ENCODE assay signal across 15 cellular contexts in the genomic region with DNA sequence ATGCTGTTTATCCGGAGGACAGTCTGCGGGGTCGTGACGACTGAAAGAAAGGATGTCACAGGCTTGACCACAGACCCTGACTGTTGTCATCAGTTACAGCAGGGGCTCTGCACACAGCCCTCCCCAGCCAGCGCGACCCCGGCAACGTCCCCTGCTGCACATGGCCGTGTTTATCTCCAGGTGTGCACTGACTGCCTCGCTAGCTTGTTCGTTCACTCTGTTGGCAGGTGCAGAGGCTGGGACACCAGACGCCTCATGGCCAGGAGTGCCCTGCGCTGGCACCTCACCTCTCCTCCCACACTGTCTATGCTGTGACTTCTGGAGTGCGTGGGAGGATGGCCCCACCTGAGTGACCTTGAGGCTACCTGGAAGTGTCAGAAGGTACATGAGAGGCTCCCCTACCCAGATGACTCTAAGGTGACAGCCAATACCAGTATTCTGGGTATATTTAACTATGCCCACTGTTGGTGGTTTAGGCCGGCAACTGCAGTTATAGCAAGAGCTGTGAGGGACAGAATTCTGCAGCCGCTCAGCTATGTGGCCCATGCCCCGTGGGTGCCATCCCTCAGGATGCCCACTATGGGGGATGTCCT. TPM values are rescaled to one million over a fixed set of nuclear protein-coding genes. Genes with fewer than 3 reads are reported as not detected.
DNase-seq lines count a peak whose midpoint lies in the region; ATAC-seq and TF ChIP-seq lines count a peak whose summit lies in the region.
"Had no signal": no experiment of that assay in that cellular context is flagged by ENCODE, and none has a peak within 500 bp of the region (broad histone marks: within the 10 kb centered on the region; RNA-seq: fewer than 3 reads in every experiment).

No MANE protein-coding gene starts in this region.

- no peak overlapping the region for H3K4me3 Mint-ChIP-seq in stimulated activated naive CD8-positive, alpha-beta T cell treated with anti-CD3 and anti-CD28 coated beads, Interleukin-15, amount 100 ng/mL, for 72 hours
- H3K4me3 Mint-ChIP-seq in WTC11, result no peak overlapping the region
- H3K4me3 Mint-ChIP-seq in activated CD8-positive, alpha-beta memory T cell treated with anti-CD3 and anti-CD28 coated beads, Interleukin-2, amount 10 ng/mL, durations not matched to agents 7 days and 5 days, result no peak overlapping the region
- H3K4me3 Mint-ChIP-seq: stimulated activated naive B cell treated with anti-CD40 and anti-IgM and Interleukin-4, amounts not matched to agents 10 μg/mL and 1 μg/mL and 100 μg/mL, for 72 hours had no signal

- H4K12ac ChIP-seq in trophoblast cell (ENCODE audit: low read depth, low read length), result no peak overlapping the region

- no peak overlapping the region for H2BK12ac ChIP-seq in trophoblast cell (ENCODE audit: low read length)

- no peaks in the 10 kb centered on the region for H3K4me1 ChIP-seq in cardiac muscle cell (ENCODE audit: low read depth)
- H3K4me1 ChIP-seq in trophoblast cell (ENCODE audit: control insufficient read depth in 1 of 2, insufficient read depth in 2 of 2, low read length in 2 of 2), result peaks cover 0 to 4% of the 10 kb centered on the region in 2 experiments

- H3K23ac ChIP-seq in trophoblast cell (ENCODE audit: low read length), result no peak overlapping the region

- H3K9me3 ChIP-seq in cardiac muscle cell (ENCODE audit: low read depth) (no peaks in the 10 kb centered on the region), trophoblast cell (ENCODE audit: insufficient read depth, low read depth, low read length) (peaks cover 3% of the 10 kb centered on the region)
- H3K9me3 ChIP-seq: mucosa of descending colon had no signal

- peak overlapping the region; percentile 17 for H2AFZ ChIP-seq in trophoblast cell (ENCODE audit: insufficient read depth, low read length, poor library complexity)

- POLR2A ChIA-PET in WTC11 (lab: Charles Lee), result no interaction called here

- H3K9ac ChIP-seq in trophoblast cell (ENCODE audit: low read length), result no peak overlapping the region

- H3K4ac ChIP-seq in trophoblast cell (ENCODE audit: low read depth, low read length), result no peak overlapping the region

- H3K9me3 Mint-ChIP-seq in stimulated activated naive CD8-positive, alpha-beta T cell treated with anti-CD3 and anti-CD28 coated beads, Interleukin-15, amount 100 ng/mL, for 72 hours, result no peaks in the 10 kb centered on the region
- H3K9me3 Mint-ChIP-seq in WTC11, result no peaks in the 10 kb centered on the region
- no peaks in the 10 kb centered on the region for H3K9me3 Mint-ChIP-seq in activated CD8-positive, alpha-beta memory T cell treated with anti-CD3 and anti-CD28 coated beads, Interleukin-2, amount 10 ng/mL, durations not matched to agents 7 days and 5 days (ENCODE audit: low read depth)
- H3K9me3 Mint-ChIP-seq: stimulated activated naive B cell treated with anti-CD40 and anti-IgM and Interleukin-4, amounts not matched to agents 10 μg/mL and 1 μg/mL and 100 μg/mL, for 72 hours had no signal

- H3K18ac ChIP-seq in trophoblast cell (ENCODE audit: low read length), result no peak overlapping the region

- peaks cover 34% of the 10 kb centered on the region for H3K36me3 Mint-ChIP-seq in WTC11
- peaks cover 17% of the 10 kb centered on the region for H3K36me3 Mint-ChIP-seq in activated CD8-positive, alpha-beta memory T cell treated with anti-CD3 and anti-CD28 coated beads, Interleukin-2, amount 10 ng/mL, durations not matched to agents 7 days and 5 days

- no peaks in the 10 kb centered on the region for H3K27me3 Mint-ChIP-seq in stimulated activated naive CD8-positive, alpha-beta T cell treated with anti-CD3 and anti-CD28 coated beads, Interleukin-15, amount 100 ng/mL, for 72 hours
- H3K27me3 Mint-ChIP-seq in WTC11 (ENCODE audit: low read depth), result no peaks in the 10 kb centered on the region
- no peaks in the 10 kb centered on the region for H3K27me3 Mint-ChIP-seq in activated CD8-positive, alpha-beta memory T cell treated with anti-CD3 and anti-CD28 coated beads, Interleukin-2, amount 10 ng/mL, durations not matched to agents 7 days and 5 days
- H3K27me3 Mint-ChIP-seq: stimulated activated naive B cell treated with anti-CD40 and anti-IgM and Interleukin-4, amounts not matched to agents 10 μg/mL and 1 μg/mL and 100 μg/mL, for 72 hours had no signal

- no peak overlapping the region for H2AK5ac ChIP-seq in trophoblast cell (ENCODE audit: low read length)

- H3K4me2 ChIP-seq in trophoblast cell (ENCODE audit: low read length), result no peak overlapping the region

- no peak for DNase-seq in stimulated activated naive CD8-positive, alpha-beta T cell treated with anti-CD3 and anti-CD28 coated beads, Interleukin-15, Interleukin-2, amounts not matched to agents 100 U/mL and 50 U/mL, for 24 hours
- DNase-seq in stimulated activated naive CD8-positive, alpha-beta T cell treated with anti-CD3 and anti-CD28 coated beads, Interleukin-15, amount 100 ng/mL, for 72 hours, result no peak
- no peak for DNase-seq in cardiac muscle cell (ENCODE audit: low read depth in 1 of 2, low spot score in 1 of 2)
- no peak for DNase-seq in trophoblast cell
- no peak for DNase-seq in WTC11 (ENCODE audit: low spot score)
- DNase-seq in activated CD8-positive, alpha-beta memory T cell treated with anti-CD3 and anti-CD28 coated beads, Interleukin-2, amount 10 ng/mL, durations not matched to agents 7 days and 5 days, result no peak
- no peak for DNase-seq in NCI-H1105 (lab: John Stamatoyannopoulos, UW)
- DNase-seq: ACHN; activated CD4-positive, CD25-positive, alpha-beta regulatory T cell treated with anti-CD3 and anti-CD28 coated beads, Interleukin-2, amount 50 U/mL, for 72 hours; activated T-cell treated with anti-CD3 and anti-CD28 coated beads for 4 hours; NCI-H1092; NCI-H226; stimulated activated naive B cell treated with anti-CD40 and anti-IgM and Interleukin-4, amounts not matched to agents 10 μg/mL and 1 μg/mL and 100 μg/mL, for 72 hours had no signal

- no peaks in the 10 kb centered on the region for H3K79me1 ChIP-seq in trophoblast cell (ENCODE audit: low read length)

- CTCF ChIA-PET in WTC11 (lab: Charles Lee), result interaction anchor here (1.5 to 1.9 kb wide), 2 partner anchors 47 to 111 kb away, joined by 7 to 10 read pairs; no protein-coding TSS in a partner anchor
- CTCF ChIA-PET in activated CD8-positive, alpha-beta memory T cell treated with anti-CD3 and anti-CD28 coated beads, Interleukin-2, amount 10 ng/mL, durations not matched to agents 7 days and 5 days (lab: Charles Lee), result no interaction called here

- TF ChIP-seq CTCF in cardiac muscle cell (IDR thresholded peaks at IDR 0.05; ENCODE audit: low read depth, low read length) (no peak), WTC11 (IDR thresholded peaks at IDR 0.05) (no peak)

- ATAC-seq in stimulated activated naive CD8-positive, alpha-beta T cell treated with anti-CD3 and anti-CD28 coated beads, Interleukin-15, Interleukin-2, amounts not matched to agents 100 U/mL and 50 U/mL, for 24 hours, result peak; percentile 38
- no peak for ATAC-seq in stimulated activated naive CD8-positive, alpha-beta T cell treated with anti-CD3 and anti-CD28 coated beads, Interleukin-15, amount 100 ng/mL, for 72 hours
- ATAC-seq in WTC11 (no peak), GM18858 (IDR thresholded peaks at IDR 0.05; ENCODE audit: unreplicated experiment) (no peak)
- no peak for ATAC-seq in activated CD8-positive, alpha-beta memory T cell treated with anti-CD3 and anti-CD28 coated beads, Interleukin-2, amount 10 ng/mL, durations not matched to agents 7 days and 5 days
- ATAC-seq: stimulated activated naive B cell treated with anti-CD40 and anti-IgM and Interleukin-4, amounts not matched to agents 10 μg/mL and 1 μg/mL and 100 μg/mL, for 72 hours had no signal

- no peak overlapping the region for H4K91ac ChIP-seq in trophoblast cell (ENCODE audit: low read depth, low read length)

- H3K27ac ChIP-seq in cardiac muscle cell, result peak overlapping the region; percentile 28
- H3K27ac ChIP-seq in trophoblast cell (ENCODE audit: low read depth, low read length), result no peak overlapping the region

- H3K14ac ChIP-seq in trophoblast cell (ENCODE audit: low read length), result no peak overlapping the region

- H3K79me2 ChIP-seq in trophoblast cell (ENCODE audit: control insufficient read depth, insufficient read depth, low read length, poor library complexity), result no peaks in the 10 kb centered on the region

- H3K27ac Mint-ChIP-seq in stimulated activated naive CD8-positive, alpha-beta T cell treated with anti-CD3 and anti-CD28 coated beads, Interleukin-15, amount 100 ng/mL, for 72 hours, result peak overlapping the region in 1 of 2 donors; percentile 42
- no peak overlapping the region for H3K27ac Mint-ChIP-seq in WTC11
- H3K27ac Mint-ChIP-seq in activated CD8-positive, alpha-beta memory T cell treated with anti-CD3 and anti-CD28 coated beads, Interleukin-2, amount 10 ng/mL, durations not matched to agents 7 days and 5 days, result no peak overlapping the region

- H4K8ac ChIP-seq in trophoblast cell (ENCODE audit: low read depth, low read length), result no peak overlapping the region

- WGBS in trophoblast cell (ENCODE audit: extremely low coverage, insufficient coverage, insufficient read length), result no CpG with 5 or more reads among the region's 17 CpGs

- no peak overlapping the region for H2BK120ac ChIP-seq in trophoblast cell (ENCODE audit: insufficient read depth, low read length, poor library complexity)

- H3K36me3 ChIP-seq in cardiac muscle cell (peaks cover 43% of the 10 kb centered on the region), trophoblast cell (ENCODE audit: control insufficient read depth in 1 of 2, insufficient read depth in 2 of 2, low read length in 2 of 2) (peaks cover 40 to 46% of the 10 kb centered on the region in 2 experiments)

- H2BK5ac ChIP-seq in trophoblast cell (ENCODE audit: low read depth, low read length, poor library complexity), result no peak overlapping the region

- H3K4me1 Mint-ChIP-seq in stimulated activated naive CD8-positive, alpha-beta T cell treated with anti-CD3 and anti-CD28 coated beads, Interleukin-15, amount 100 ng/mL, for 72 hours, result peaks cover 13% of the 10 kb centered on the region
- H3K4me1 Mint-ChIP-seq in WTC11, result peaks cover 5% of the 10 kb centered on the region
- no peaks in the 10 kb centered on the region for H3K4me1 Mint-ChIP-seq in activated CD8-positive, alpha-beta memory T cell treated with anti-CD3 and anti-CD28 coated beads, Interleukin-2, amount 10 ng/mL, durations not matched to agents 7 days and 5 days

- H3K4me3 ChIP-seq in cardiac muscle cell (no peak overlapping the region), trophoblast cell (ENCODE audit: low read depth, low read length) (no peak overlapping the region)
- H3K4me3 ChIP-seq: mucosa of descending colon had no signal

- H3K27me3 ChIP-seq in cardiac muscle cell, result no peaks in the 10 kb centered on the region
- no peaks in the 10 kb centered on the region for H3K27me3 ChIP-seq in trophoblast cell (ENCODE audit: insufficient read depth, low read length)

RNA-seq across cellular contexts. Expression of a gene that starts 12.2 kb away (rescaled TPM):
- total RNA-seq in cardiac muscle cell, result 75.9 and 97.5 TPM in 2 replicates
- polyA plus RNA-seq in cardiac muscle cell, result 194 and 220 TPM in 2 replicates
- 47.9 and 49.0 TPM in 2 replicates for polyA plus RNA-seq in trophoblast cell (2013)
- total RNA-seq in WTC11 (2021), result 80.1 to 83.6 TPM (median 82.3 TPM) in 3 replicates
- total RNA-seq in activated CD8-positive, alpha-beta memory T cell treated with anti-CD3 and anti-CD28 coated beads, Interleukin-2, amount 10 ng/mL, durations not matched to agents 7 days and 5 days, result 10 to 100 TPM; 56.6 to 70.2 TPM

RNA-seq across cellular contexts. Expression of a gene that starts 12.2 kb away (rescaled TPM):
- 17.3 and 21.7 TPM in 2 replicates for total RNA-seq in cardiac muscle cell
- polyA plus RNA-seq in cardiac muscle cell, result 20.9 and 22.1 TPM in 2 replicates
- 6.2 and 6.6 TPM in 2 replicates for polyA plus RNA-seq in trophoblast cell (2013)
- 17.8 to 22.5 TPM (median 19.3 TPM) in 3 replicates for total RNA-seq in WTC11 (2021)
- total RNA-seq in activated CD8-positive, alpha-beta memory T cell treated with anti-CD3 and anti-CD28 coated beads, Interleukin-2, amount 10 ng/mL, durations not matched to agents 7 days and 5 days, result 10 to 100 TPM; 27.3 to 27.7 TPM

RNA-seq across cellular contexts. Expression of a gene that starts 49.7 kb away (rescaled TPM):
- total RNA-seq in cardiac muscle cell, result 7.4 and 10.9 TPM in 2 replicates
- 1.7 and 2.1 TPM in 2 replicates for polyA plus RNA-seq in cardiac muscle cell
- polyA plus RNA-seq in trophoblast cell (2013), result 0.17 and 0.21 TPM in 2 replicates
- total RNA-seq in WTC11 (2021), result 18.4 to 28.1 TPM (median 20.3 TPM) in 3 replicates
- total RNA-seq in activated CD8-positive, alpha-beta memory T cell treated with anti-CD3 and anti-CD28 coated beads, Interleukin-2, amount 10 ng/mL, durations not matched to agents 7 days and 5 days, result 10 to 100 TPM; 36.4 to 46.1 TPM
